Comparison of ENCODE assay signal across 27 cellular contexts in genomic region chr3:127264794-127265514, GRCh38. TPM values are rescaled to one million over a fixed set of nuclear protein-coding genes. Genes with fewer than 3 reads are reported as not detected.
"Had no signal": no experiment of that assay in that cellular context is flagged by ENCODE, and none has a peak within 500 bp of the region (broad histone marks: within the 10 kb centered on the region; RNA-seq: fewer than 3 reads in every experiment).

No MANE protein-coding gene starts in this region.

- H3K9me3 ChIP-seq: SJCRH30 had no signal

- H3K4me1 Mint-ChIP-seq: activated CD4-positive, alpha-beta T cell treated with anti-CD3 and anti-CD28 coated beads, Interleukin-2, amount 10 ng/mL, durations not matched to agents 24 days and 14 days; brain; WTC11 had no signal

- H3K27me3 Mint-ChIP-seq: activated CD4-positive, alpha-beta T cell treated with anti-CD3 and anti-CD28 coated beads, Interleukin-2, amount 10 ng/mL, durations not matched to agents 24 days and 14 days had no signal

- H3K4me2 ChIP-seq: KMS-11 had no signal

- H3K4me3 Mint-ChIP-seq: activated CD4-positive, alpha-beta T cell treated with anti-CD3 and anti-CD28 coated beads, Interleukin-2, amount 10 ng/mL, durations not matched to agents 24 days and 14 days; T-helper 1 cell treated with Interleukin-12 subunit alpha and Interleukin-12 subunit beta and Interleukin-4 antibody, amounts not matched to agents 30 μg/mL and 1 μg/mL, for 36 hours; WTC11 had no signal

- H3K4me3 ChIP-seq: cardiac muscle cell, MG63, SJCRH30 had no signal

- ATAC-seq: WTC11 had no signal

- H3K27ac Mint-ChIP-seq: activated CD4-positive, alpha-beta T cell treated with anti-CD3 and anti-CD28 coated beads, Interleukin-2, amount 10 ng/mL, durations not matched to agents 24 days and 14 days; activated T-helper 2 cell treated with anti-CD3 and anti-CD28 coated beads, Interferon-gamma antibody, Interleukin-2, Interleukin-4, amounts not matched to agents 10 μg/mL and 5 μg/mL and 100 μg/mL, durations not matched to agents 14 hours and 24 hours and 36 hours; T-helper 1 cell treated with Interleukin-12 subunit alpha and Interleukin-12 subunit beta and Interleukin-4 antibody, amounts not matched to agents 30 μg/mL and 1 μg/mL, for 36 hours; WTC11 had no signal

- H3K9ac ChIP-seq: KMS-11 had no signal

- H3K4me1 ChIP-seq: SJCRH30 had no signal

- DNase-seq: activated CD4-positive, alpha-beta T cell treated with anti-CD3 and anti-CD28 coated beads, Interleukin-2, amount 10 ng/mL, durations not matched to agents 24 days and 14 days; activated CD4-positive, alpha-beta T cell treated with anti-CD3 and anti-CD28 coated beads, Interleukin-2, amount 50 U/mL, for 48 hours; activated CD4-positive, CD25-positive, alpha-beta regulatory T cell treated with anti-CD3 and anti-CD28 coated beads, Interleukin-2, amount 50 U/mL, for 72 hours; activated naive CD4-positive, alpha-beta T cell treated with anti-CD3 and anti-CD28 coated beads, Interleukin-2, amount 50 U/mL, for 16 hours; activated T-cell treated with anti-CD3 and anti-CD28 coated beads for 4 hours; activated T-cell treated with anti-CD3 and anti-CD28 coated beads, Interleukin-2, amount 50 U/mL, for 48 hours; amygdala; cerebellar nuclear complex; NCI-H1105; NCI-H1436; NCI-H1694 treated with DMSO at 0.1 percent for 48 hours; NCI-H2029 treated with DMSO at 0.1 percent for 48 hours; NCI-H345; NCI-H510A; NCI-H526 treated with DMSO at 0.1 percent for 48 hours; NCI-H82; SJCRH30 had no signal

- H3K36me3 ChIP-seq: cardiac muscle cell, MG63, SJCRH30 had no signal

- H3K27ac ChIP-seq: cardiac muscle cell, KMS-11, SJCRH30 had no signal

- H3K36me3 Mint-ChIP-seq: brain had no signal

- H3K27me3 ChIP-seq: cardiac muscle cell, MG63, SJCRH30 had no signal

RNA-seq across cellular contexts. Expression of gene PRR20G, which starts 22.9 kb away (rescaled TPM):
- total RNA-seq: activated CD4-positive, alpha-beta T cell treated with anti-CD3 and anti-CD28 coated beads, Interleukin-2, amount 10 ng/mL, durations not matched to agents 24 days and 14 days; activated T-helper 2 cell treated with anti-CD3 and anti-CD28 coated beads, Interferon-gamma antibody, Interleukin-2, Interleukin-4, amounts not matched to agents 10 μg/mL and 5 μg/mL and 100 μg/mL, durations not matched to agents 14 hours and 24 hours and 36 hours; astrocyte; cardiac muscle cell; OCI-LY7; RPMI7951; SJCRH30; WTC11 had no signal
- polyA plus RNA-seq: cardiac muscle cell had no signal
